ENCODE assay signal across 20 cellular contexts in the genomic region with DNA sequence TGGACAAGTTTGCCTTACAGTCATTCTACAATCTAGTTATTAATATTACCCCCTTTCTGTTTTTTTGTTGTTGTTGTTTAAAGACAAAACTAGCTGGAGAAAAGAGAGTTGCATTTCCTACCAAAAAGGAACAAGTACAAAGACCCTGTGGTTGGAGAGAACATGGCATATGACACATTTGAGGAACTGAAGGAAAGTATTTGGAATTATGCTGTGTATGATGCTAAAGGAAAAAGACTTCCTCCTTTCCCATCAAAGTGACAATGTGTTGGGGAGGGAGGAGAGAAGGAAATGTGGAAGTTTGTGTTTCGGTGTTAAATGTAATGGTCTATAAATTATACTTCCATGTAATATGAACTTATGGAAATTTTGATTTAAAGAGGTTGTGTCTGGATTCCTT. TPM values are rescaled to one million over a fixed set of nuclear protein-coding genes. Genes with fewer than 3 reads are reported as not detected.
DNase-seq lines count a peak whose midpoint lies in the region; ATAC-seq and TF ChIP-seq lines count a peak whose summit lies in the region.
"Had no signal": no experiment of that assay in that cellular context is flagged by ENCODE, and none has a peak within 500 bp of the region (broad histone marks: within the 10 kb centered on the region; RNA-seq: fewer than 3 reads in every experiment).

No MANE protein-coding gene starts in this region.

- H3K4me3 ChIP-seq in endodermal cell (ENCODE audit: low read length), result peak overlapping the region; percentile 59
- H3K4me3 ChIP-seq: GM12878, HAP-1 had no signal

- H3K36me3 Mint-ChIP-seq in T-helper 17 cell (ENCODE audit: low read depth) (peaks cover 5% of the 10 kb centered on the region), endodermal cell (ENCODE audit: low read depth) (no peaks in the 10 kb centered on the region), endothelial cell (ENCODE audit: low read depth, unreplicated experiment) (no peaks in the 10 kb centered on the region)
- H3K36me3 Mint-ChIP-seq: CD8-positive, alpha-beta memory T cell had no signal

- H3K9me3 ChIP-seq in T-helper 17 cell (ENCODE audit: control insufficient read depth, low read length, poor library complexity, severe bottlenecking) (no peaks in the 10 kb centered on the region), endodermal cell (ENCODE audit: control insufficient read depth, low read length) (peaks cover 12% of the 10 kb centered on the region)
- H3K9me3 ChIP-seq: HAP-1 had no signal

- H3K27me3 Mint-ChIP-seq in T-helper 17 cell (no peaks in the 10 kb centered on the region), endodermal cell (ENCODE audit: insufficient read depth) (peaks cover 26% of the 10 kb centered on the region), endothelial cell (ENCODE audit: unreplicated experiment) (peaks cover 4% of the 10 kb centered on the region)
- H3K27me3 Mint-ChIP-seq: CD4-positive, alpha-beta T cell had no signal

- H3K36me3 ChIP-seq in endodermal cell (ENCODE audit: control insufficient read depth, insufficient read depth, low read length), result no peaks in the 10 kb centered on the region
- H3K36me3 ChIP-seq: HAP-1 had no signal

- H3K9ac ChIP-seq in endodermal cell (ENCODE audit: extremely low read depth, low read length, poor library complexity, severe bottlenecking), result no peak overlapping the region

- peaks cover 8% of the 10 kb centered on the region for H3K4me1 Mint-ChIP-seq in T-helper 17 cell
- H3K4me1 Mint-ChIP-seq in endodermal cell, result peaks cover 9% of the 10 kb centered on the region
- H3K4me1 Mint-ChIP-seq in endothelial cell (ENCODE audit: unreplicated experiment), result peaks cover 2% of the 10 kb centered on the region

- DNase-seq in CD1c-positive myeloid dendritic cell (ENCODE audit: extremely low spot score) (peak; percentile 71), T-helper 17 cell (no peak), endodermal cell (no peak), endothelial cell (ENCODE audit: low spot score) (no peak), SKM-1 treated with dmso at 0.1 percent for 144 hours (lab: John Stamatoyannopoulos, UW; ENCODE audit: unreplicated experiment) (no peak)
- DNase-seq: CD4-positive, alpha-beta T cell; CD8-positive, alpha-beta memory T cell; DMS 273 treated with DMSO at 0.1 percent for 48 hours; DMS79; EL; GDM1; GOT3; HFFc6 had no signal

- TF ChIP-seq CTCF in endodermal cell (conservative IDR thresholded peaks at IDR 0.05), result no peak
- TF ChIP-seq CTCF in endothelial cell (IDR thresholded peaks at IDR 0.05; ENCODE audit: unreplicated experiment), result no peak

- no peak overlapping the region for H3K27ac ChIP-seq in endodermal cell (ENCODE audit: low read depth, low read length)
- H3K27ac ChIP-seq: C4-2B had no signal

- 80% methylated on average over 1 of the region's 1 CpG; no CpG with 5 or more reads in 1 of the 2 experiments for WGBS in endodermal cell (ENCODE audit: insufficient coverage in 1 of 2, insufficient read length in 1 of 2), 2 experiments

- H3K27ac Mint-ChIP-seq in T-helper 17 cell, result no peak overlapping the region
- H3K27ac Mint-ChIP-seq in endodermal cell, result no peak overlapping the region
- no peak overlapping the region for H3K27ac Mint-ChIP-seq in endothelial cell (ENCODE audit: unreplicated experiment)
- H3K27ac Mint-ChIP-seq: CD4-positive, alpha-beta T cell; CD8-positive, alpha-beta memory T cell; HFFc6 had no signal

- ATAC-seq in T-helper 17 cell, result no peak
- no peak for ATAC-seq in GM21367 (IDR thresholded peaks at IDR 0.05; ENCODE audit: unreplicated experiment)
- ATAC-seq: GM12878 had no signal

- H3K27me3 ChIP-seq in endodermal cell (ENCODE audit: control insufficient read depth, insufficient read depth, low read length, poor library complexity, severe bottlenecking), result no peaks in the 10 kb centered on the region

- peaks cover 3% of the 10 kb centered on the region for H3K4me1 ChIP-seq in endodermal cell (ENCODE audit: control insufficient read depth, insufficient read depth, low read length)
- H3K4me1 ChIP-seq: HAP-1 had no signal

- H3K9me3 Mint-ChIP-seq in endodermal cell, result peaks cover 3% of the 10 kb centered on the region
- no peaks in the 10 kb centered on the region for H3K9me3 Mint-ChIP-seq in endothelial cell (ENCODE audit: unreplicated experiment)
- H3K9me3 Mint-ChIP-seq: CD4-positive, alpha-beta T cell; CD8-positive, alpha-beta memory T cell; HFFc6 had no signal

- peak overlapping the region; percentile 32 for H3K4me3 Mint-ChIP-seq in T-helper 17 cell
- no peak overlapping the region for H3K4me3 Mint-ChIP-seq in endodermal cell
- no peak overlapping the region for H3K4me3 Mint-ChIP-seq in endothelial cell (ENCODE audit: unreplicated experiment)
- H3K4me3 Mint-ChIP-seq: CD4-positive, alpha-beta T cell; CD8-positive, alpha-beta memory T cell; HFFc6 had no signal

RNA-seq across cellular contexts. Expression of a gene that starts 15.2 kb away (rescaled TPM):
- total RNA-seq in T-helper 17 cell (10 to 100 TPM; 45.7 to 47.6 TPM), endodermal cell (not detected), endothelial cell (ENCODE audit: unreplicated experiment) (not detected)
- polyA plus RNA-seq in endodermal cell (2013, experiment 1 of 2), result not detected
- not detected for polyA plus RNA-seq in endodermal cell (2013, experiment 2 of 2)
- total RNA-seq: A172, A673, HFFc6 had no signal
- polyA plus RNA-seq: BJ had no signal

Comparison
In these comparisons a context has a peak if more than half of its experiments do, and no peak if none do; other contexts are left out.
1. RNA of a gene that starts 15.2 kb away (total RNA-seq): 45.7 to 47.6 TPM in T-helper 17 cell; not detected in endodermal cell and not detected in endothelial cell (single experiment); every median in the first group is over 10 times any median in the second.